9 cellular contexts compared by ENCODE assay signal in genomic region chr17:79793924-79794304, GRCh38. TPM values are rescaled to one million over a fixed set of nuclear protein-coding genes. Genes with fewer than 3 reads are reported as not detected.
DNase-seq lines count a peak whose midpoint lies in the region; ATAC-seq and TF ChIP-seq lines count a peak whose summit lies in the region.
"Had no signal": no experiment of that assay in that cellular context is flagged by ENCODE, and none has a peak within 500 bp of the region (broad histone marks: within the 10 kb centered on the region; RNA-seq: fewer than 3 reads in every experiment).

No MANE protein-coding gene starts in this region.

- peaks cover 13% of the 10 kb centered on the region for H3K36me3 ChIP-seq in mesodermal cell (ENCODE audit: control insufficient read depth, insufficient read depth, low read length)
- H3K36me3 ChIP-seq: right atrium auricular region had no signal

- ATAC-seq in activated naive CD8-positive, alpha-beta T cell treated with anti-CD3 and anti-CD28 coated beads, Interleukin-2, amount 50 U/mL, for 24 hours, result no peak

- DNase-seq in AG10803 (ENCODE audit: low read depth), result no peak
- no peak for DNase-seq in HFF-Myc (ENCODE audit: extremely low read depth, low read depth)
- DNase-seq in stimulated activated CD4-positive, alpha-beta T cell treated with anti-CD3 and anti-CD28 coated beads, Interleukin-2, amount 100 ng/mL, for 24 hours, result no peak
- no peak for DNase-seq in activated CD4-positive, alpha-beta T cell treated with anti-CD3 and anti-CD28 coated beads, Interleukin-2, amount 50 U/mL, for 48 hours
- DNase-seq in activated naive CD8-positive, alpha-beta T cell treated with anti-CD3 and anti-CD28 coated beads, Interleukin-2, amount 50 U/mL, for 24 hours, result no peak
- no peak for DNase-seq in NCI-H2107 treated with DMSO at 0.1 percent for 48 hours (lab: John Stamatoyannopoulos, UW; ENCODE audit: unreplicated experiment)

- peak overlapping the region; percentile 77 to 84 (median 82) for H3K4me3 Mint-ChIP-seq in brain
- H3K4me3 Mint-ChIP-seq in activated naive CD8-positive, alpha-beta T cell treated with anti-CD3 and anti-CD28 coated beads, Interleukin-2, amount 50 U/mL, for 24 hours, result no peak overlapping the region

- H3K27ac Mint-ChIP-seq in brain, result peak overlapping the region in 4 of 5 experiments; percentile 76 to 87 (median 82)
- no peak overlapping the region for H3K27ac Mint-ChIP-seq in activated naive CD8-positive, alpha-beta T cell treated with anti-CD3 and anti-CD28 coated beads, Interleukin-2, amount 50 U/mL, for 24 hours

- H3K4me3 ChIP-seq in AG10803 (ENCODE audit: low read length) (peak overlapping the region; percentile 61), HFF-Myc (replicated peaks; ENCODE audit: low read depth, low read length) (peak overlapping the region; percentile 32), mesodermal cell (ENCODE audit: extremely low read depth, insufficient read depth, low read length, poor library complexity, severe bottlenecking) (peak overlapping the region; percentile 32)

- 0% methylated on average over 1 to 2 of the region's 3 CpGs for WGBS in mesodermal cell (ENCODE audit: insufficient coverage in 2 of 2), 2 experiments

- H3K27ac ChIP-seq in mesodermal cell (ENCODE audit: low read depth, low read length, severe bottlenecking), result peak overlapping the region; percentile 75
- H3K27ac ChIP-seq: right atrium auricular region had no signal

- no peaks in the 10 kb centered on the region for H3K9me3 Mint-ChIP-seq in brain
- no peaks in the 10 kb centered on the region for H3K9me3 Mint-ChIP-seq in activated naive CD8-positive, alpha-beta T cell treated with anti-CD3 and anti-CD28 coated beads, Interleukin-2, amount 50 U/mL, for 24 hours

- H3K4me1 Mint-ChIP-seq in brain, result peaks cover 65% of the 10 kb centered on the region
- H3K4me1 Mint-ChIP-seq in activated naive CD8-positive, alpha-beta T cell treated with anti-CD3 and anti-CD28 coated beads, Interleukin-2, amount 50 U/mL, for 24 hours, result peaks cover 24% of the 10 kb centered on the region

- TF ChIP-seq CTCF in AG10803 (conservative IDR thresholded peaks at IDR 0.05; ENCODE audit: low read length), result no peak
- TF ChIP-seq CTCF in HFF-Myc (IDR thresholded peaks at IDR 0.05; ENCODE audit: low read depth, low read length, missing control alignments), result no peak
- TF ChIP-seq CTCF in brain (conservative IDR thresholded peaks at IDR 0.05), result no peak

- peaks cover 48% of the 10 kb centered on the region for H3K27me3 Mint-ChIP-seq in brain
- H3K27me3 Mint-ChIP-seq in activated naive CD8-positive, alpha-beta T cell treated with anti-CD3 and anti-CD28 coated beads, Interleukin-2, amount 50 U/mL, for 24 hours, result peaks cover 36% of the 10 kb centered on the region

- peaks cover 27% of the 10 kb centered on the region for H3K4me1 ChIP-seq in mesodermal cell (ENCODE audit: control insufficient read depth, insufficient read depth, low read length, poor library complexity, severe bottlenecking)

- H3K36me3 Mint-ChIP-seq in brain, result peaks cover 9% of the 10 kb centered on the region
- no peaks in the 10 kb centered on the region for H3K36me3 Mint-ChIP-seq in activated naive CD8-positive, alpha-beta T cell treated with anti-CD3 and anti-CD28 coated beads, Interleukin-2, amount 50 U/mL, for 24 hours (ENCODE audit: low read depth)

- no peaks in the 10 kb centered on the region for H3K9me3 ChIP-seq in mesodermal cell (ENCODE audit: control insufficient read depth, low read length)
- H3K9me3 ChIP-seq: right atrium auricular region had no signal

RNA-seq across cellular contexts. Expression of gene CBX8, which starts 3.0 kb away (rescaled TPM):
- 9.4 TPM for polyA plus RNA-seq in brain (ENCODE audit: insufficient read depth, low read depth, low replicate concordance)
- 5.2 TPM for polyA plus RNA-seq in mesodermal cell (2013, experiment 1 of 2)
- 4.1 TPM for polyA plus RNA-seq in mesodermal cell (2013, experiment 2 of 2)

RNA-seq across cellular contexts. Expression of gene CBX2, which starts 16.0 kb away (rescaled TPM):
- 36.4 TPM for polyA plus RNA-seq in brain (ENCODE audit: insufficient read depth, low read depth, low replicate concordance)
- 26.6 TPM for polyA plus RNA-seq in mesodermal cell (2013, experiment 1 of 2)
- 22.3 TPM for polyA plus RNA-seq in mesodermal cell (2013, experiment 2 of 2)

RNA-seq across cellular contexts. Expression of gene CBX4, which starts 45.3 kb away (rescaled TPM):
- 30.6 TPM for polyA plus RNA-seq in brain (ENCODE audit: insufficient read depth, low read depth, low replicate concordance)
- polyA plus RNA-seq in mesodermal cell (2013, experiment 1 of 2), result 9.3 TPM
- polyA plus RNA-seq in mesodermal cell (2013, experiment 2 of 2), result 9.1 TPM
